ENCODE assay signal across 11 cellular contexts in genomic region chr1:109824349-109825115, GRCh38.
DNase-seq lines count a peak whose midpoint lies in the region; ATAC-seq, FAIRE-seq and TF ChIP-seq lines count a peak whose summit lies in the region.
"Had no signal": no experiment of that assay in that cellular context is flagged by ENCODE, and none has a peak within 500 bp of the region (broad histone marks: within the 10 kb centered on the region; RNA-seq: fewer than 3 reads in every experiment).

No MANE protein-coding gene starts in this region.

- no peaks in the 10 kb centered on the region for H3K36me3 ChIP-seq in HepG2 (replicated peaks in 1 of 2; ENCODE audit: control insufficient read depth in 1 of 2, insufficient read depth in 2 of 2, low read length in 2 of 2)
- H3K36me3 ChIP-seq in right lobe of liver = no peaks in the 10 kb centered on the region
- no peaks in the 10 kb centered on the region for H3K36me3 ChIP-seq in bronchial epithelial cell (ENCODE audit: control insufficient read depth, insufficient read depth, low read length)
- H3K36me3 ChIP-seq in osteoblast (ENCODE audit: insufficient read depth, low read length) = no peaks in the 10 kb centered on the region
- H3K36me3 ChIP-seq in vagina = no peaks in the 10 kb centered on the region

- TF ChIP-seq CTCF in HepG2 (CRISPR knock-in tag; IDR thresholded peaks at IDR 0.05) = no peak
- no peak for TF ChIP-seq CTCF in right lobe of liver (IDR thresholded peaks at IDR 0.05)
- TF ChIP-seq CTCF in bronchial epithelial cell (IDR thresholded peaks at IDR 0.05; ENCODE audit: insufficient read depth, low read length, severe bottlenecking) = no peak
- TF ChIP-seq CTCF in osteoblast (IDR thresholded peaks at IDR 0.05; ENCODE audit: extremely low read depth, low read depth, low read length) = no peak
- no peak for TF ChIP-seq CTCF in vagina (IDR thresholded peaks at IDR 0.05)

- CTCF ChIA-PET in HepG2 (lab: Yijun Ruan, JAX; ENCODE audit: low intra/inter-chr PET ratio, low total read pairs) = no interaction called here

- H3K4me3 ChIP-seq in HepG2 (replicated peaks in 1 of 3; ENCODE audit: insufficient read depth in 1 of 3, low read depth in 2 of 3, low read length in 3 of 3) (peak overlapping the region in 2 of 3 experiments; percentile 4 to 60; a peak in 2 of 6 replicates), right lobe of liver (no peak overlapping the region), bronchial epithelial cell (ENCODE audit: low read depth, low read length) (no peak overlapping the region), osteoblast (ENCODE audit: insufficient read depth, low read length) (no peak overlapping the region), vagina (no peak overlapping the region)

- 22% methylated on average over 10 of the region's 12 CpGs for WGBS in HepG2 (ENCODE audit: low lambda C conversion rate)
- WGBS in right lobe of liver (ENCODE audit: insufficient coverage, low coverage, low lambda C conversion rate, missing lambda C conversion rate) = 88% methylated on average over 12 of the region's 12 CpGs

- H2AFZ ChIP-seq in HepG2 (ENCODE audit: low read length) = peak overlapping the region; percentile 63
- peak overlapping the region; percentile 68 for H2AFZ ChIP-seq in osteoblast (ENCODE audit: low read length)

- peak overlapping the region; percentile 61 for H3K9ac ChIP-seq in HepG2 (ENCODE audit: insufficient read depth, low read depth, low read length)

- peaks cover 0 to 3% of the 10 kb centered on the region in 2 experiments; a peak in 1 of 5 replicates for H3K27me3 ChIP-seq in HepG2 (ENCODE audit: control insufficient read depth in 1 of 2, insufficient read depth in 2 of 2, low read length in 2 of 2)
- H3K27me3 ChIP-seq in right lobe of liver = no peaks in the 10 kb centered on the region
- H3K27me3 ChIP-seq in bronchial epithelial cell (ENCODE audit: control insufficient read depth, insufficient read depth, low read length) = no peaks in the 10 kb centered on the region
- no peaks in the 10 kb centered on the region for H3K27me3 ChIP-seq in osteoblast (ENCODE audit: insufficient read depth, low read length)
- H3K27me3 ChIP-seq in vagina = no peaks in the 10 kb centered on the region

- ATAC-seq in HepG2 (peak; percentile 45), right lobe of liver (no peak), HG03175 (IDR thresholded peaks at IDR 0.05; ENCODE audit: unreplicated experiment) (no peak)

- no peak for TF ChIP-seq RAD21 in HepG2 (CRISPR knock-in tag; IDR thresholded peaks at IDR 0.05)

- H3K4me2 ChIP-seq in HepG2 (ENCODE audit: low read depth, low read length) (peak overlapping the region; percentile 72), osteoblast (ENCODE audit: insufficient read depth, low read length) (no peak overlapping the region)

- no TSS peak for BruUV-seq in HepG2 (replicated peaks; lab: Mats Ljungman, UMichigan)

- POLR2A ChIA-PET in HepG2 (lab: Yijun Ruan, JAX) = interaction anchor here (1.6 kb wide), 1 partner anchor 161 kb away, joined by 5 read pairs; the partner anchor contains the start of gene AHCYL1

- peak overlapping the region; percentile 67 for H3K27ac ChIP-seq in HepG2 (ENCODE audit: extremely low read length, insufficient read depth, low read length)
- no peak overlapping the region for H3K27ac ChIP-seq in right lobe of liver
- peak overlapping the region; percentile 94 for H3K27ac ChIP-seq in osteoblast (ENCODE audit: low read depth, low read length)
- peak overlapping the region; percentile 76 for H3K27ac ChIP-seq in vagina

- FAIRE-seq in HepG2 (lab: Jason Lieb, UNC) = no peak
- FAIRE-seq in bronchial epithelial cell (lab: Jason Lieb, UNC) = no peak

- H3K4me1 ChIP-seq in HepG2 (ENCODE audit: insufficient read depth, low read length) (peaks cover 39% of the 10 kb centered on the region), right lobe of liver (peaks cover 0 to 30% (median 4%) of the 10 kb centered on the region in 4 donors), osteoblast (ENCODE audit: insufficient read depth, low read length) (peaks cover 82% of the 10 kb centered on the region), vagina (peaks cover 55% of the 10 kb centered on the region)

- H4K20me1 ChIP-seq in HepG2 (ENCODE audit: insufficient read depth, low read length) = no peaks in the 10 kb centered on the region
- H4K20me1 ChIP-seq in osteoblast (ENCODE audit: insufficient read depth, low read length) = no peaks in the 10 kb centered on the region

- DNase-seq in HepG2 (ENCODE audit: low spot score) (no peak), right lobe of liver (no peak), bronchial epithelial cell (ENCODE audit: low read depth) (peak; percentile 52), osteoblast (ENCODE audit: insufficient read length, low spot score, missing footprints) (no peak), vagina (ENCODE audit: extremely low spot score in 2 of 2) (peak; percentile 43 to 85), cerebellar cortex (ENCODE audit: low spot score) (no peak), COLO829 (ENCODE audit: low spot score) (no peak)
- DNase-seq: activated CD4-positive, alpha-beta T cell treated with anti-CD3 and anti-CD28 coated beads for 48 hours; activated naive CD4-positive, alpha-beta T cell treated with anti-CD3 and anti-CD28 coated beads, Interleukin-2, amount 50 U/mL, for 16 hours; NCI-H1092 treated with DMSO at 0.1 percent for 48 hours had no signal

- TF ChIP-seq EP300 in HepG2 (IDR thresholded peaks at IDR 0.05; ENCODE audit: low read depth in 2 of 2, low read length in 2 of 2) = no peak
- TF ChIP-seq EP300 in HepG2 (CRISPR knock-in tag; IDR thresholded peaks at IDR 0.05; ENCODE audit: borderline replicate concordance) = no peak

- no peak for TF ChIP-seq POLR2A in HepG2 (IDR thresholded peaks at IDR 0.05; ENCODE audit: insufficient read depth in 1 of 2, low read depth in 2 of 2, low read length in 2 of 2)
- TF ChIP-seq POLR2A in right lobe of liver (IDR thresholded peaks at IDR 0.05) = no peak
- TF ChIP-seq POLR2A in vagina (IDR thresholded peaks at IDR 0.05) = no peak

- H3K9me3 ChIP-seq in HepG2 (ENCODE audit: low read length) = no peaks in the 10 kb centered on the region
- no peaks in the 10 kb centered on the region for H3K9me3 ChIP-seq in right lobe of liver
- no peaks in the 10 kb centered on the region for H3K9me3 ChIP-seq in osteoblast (ENCODE audit: low read depth, low read length)
- H3K9me3 ChIP-seq in vagina = no peaks in the 10 kb centered on the region

- in situ Hi-C loops in HepG2 (cut with HindIII; ENCODE audit: extremely low pct_ligation_motif_present, low pct_unique_long_range_greater_than_20kb) = no loop called here

- H3K79me2 ChIP-seq in HepG2 (ENCODE audit: insufficient read depth, low read length) (no peaks in the 10 kb centered on the region), osteoblast (ENCODE audit: insufficient read depth, low read length) (no peaks in the 10 kb centered on the region)

- intact Hi-C loops in HepG2 (cut with micrococcal nuclease; ENCODE audit: unreplicated experiment) = no loop called here
- intact Hi-C loops in right lobe of liver (cut with DNase I) = no loop called here
- intact Hi-C loops in vagina (cut with DNase I) = loop anchor here (5.0 kb wide), 1 partner anchor 88 kb away; the partner anchor contains the start of gene CSF1

TF ChIP-seq in HepG2, 621 proteins besides CTCF, POLR2A, EP300 and RAD21 (continues in another document):
- TF ChIP-seq ZFP36L1 (CRISPR knock-in tag; IDR thresholded peaks at IDR 0.05) = no peak
- no peak for TF ChIP-seq RXRB (CRISPR knock-in tag; IDR thresholded peaks at IDR 0.05; ENCODE audit: borderline replicate concordance)
- TF ChIP-seq ZMYM3 (CRISPR knock-in tag; IDR thresholded peaks at IDR 0.05) = no peak
- TF ChIP-seq ATF2 (CRISPR knock-in tag; IDR thresholded peaks at IDR 0.05) = no peak
- no peak for TF ChIP-seq SKI (IDR thresholded peaks at IDR 0.05; ENCODE audit: partially characterized antibody)
- TF ChIP-seq ZNF788 (CRISPR knock-in tag; IDR thresholded peaks at IDR 0.05; ENCODE audit: borderline replicate concordance) = peak; percentile 11; the same call in 1 of the 2 replicates
- no peak for TF ChIP-seq PRPF4 (IDR thresholded peaks at IDR 0.05; ENCODE audit: low read depth, low read length, poor library complexity, severe bottlenecking)
- no peak for TF ChIP-seq BHLHE40 (IDR thresholded peaks at IDR 0.05; ENCODE audit: low read length)

Comparison
In these comparisons a context has a peak if more than half of its experiments do, and no peak if none do; other contexts are left out.
1. H3K27ac ChIP-seq: peak in HepG2 (single experiment), osteoblast (single experiment) and vagina (single experiment); none in right lobe of liver (0 of 3).
2. H3K4me3 ChIP-seq: peak in HepG2 (2 of 3); none in right lobe of liver (0 of 3), bronchial epithelial cell (single experiment), osteoblast (single experiment) and vagina (0 of 2).
3. DNase-seq: peak in bronchial epithelial cell (single experiment) and vagina (2 of 2); none in HepG2 (single experiment), right lobe of liver (0 of 3), osteoblast (single experiment), cerebellar cortex (single experiment) and COLO829 (single experiment).